ENCODE assay signal across 1 cellular context in the genomic region with DNA sequence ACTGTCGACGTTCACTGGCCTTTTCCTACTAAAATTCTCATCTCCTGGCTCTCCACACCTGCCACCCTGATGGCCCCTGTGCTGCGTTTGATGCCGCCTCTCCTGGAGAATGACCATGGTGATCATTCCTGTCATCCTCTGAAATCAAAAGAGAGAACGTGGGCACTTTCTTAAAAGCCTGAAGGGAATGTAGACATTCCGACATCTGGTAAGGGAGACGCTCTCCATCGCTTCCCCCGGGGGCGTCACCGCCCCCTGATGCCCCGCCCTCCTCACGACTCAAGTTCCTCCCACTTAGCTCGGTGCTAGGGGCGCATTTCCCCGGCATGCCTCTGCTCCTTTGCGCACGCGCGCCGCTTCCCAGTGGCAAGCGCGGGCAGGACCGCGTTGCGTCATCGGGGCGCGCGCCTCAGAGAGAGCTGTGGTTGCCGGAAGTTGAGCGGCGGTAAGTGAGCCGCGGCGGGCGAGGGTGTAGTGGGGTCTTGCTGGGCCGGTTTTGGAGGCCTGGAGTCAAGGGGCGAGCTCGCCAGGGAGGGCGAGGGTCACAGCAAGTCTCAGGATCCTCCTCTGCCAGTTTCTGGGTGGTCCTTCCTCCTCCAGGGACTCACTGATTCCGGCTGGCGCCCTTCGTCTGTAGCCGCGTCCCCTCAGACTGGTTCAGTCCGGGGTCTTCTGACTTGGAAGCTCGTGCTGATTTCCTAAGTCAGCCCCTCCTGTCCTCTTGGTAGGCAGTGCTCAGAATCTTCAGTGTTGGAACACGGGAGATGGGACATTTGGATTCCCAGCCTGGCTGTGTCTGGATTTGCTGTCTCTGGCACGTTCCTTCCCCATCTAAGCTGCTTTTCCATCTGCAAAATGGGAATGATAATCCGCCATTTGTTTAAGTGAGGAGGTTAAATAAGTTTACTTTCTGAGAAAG.
TF ChIP-seq lines count a peak whose summit lies in the region.

TSS of gene ATG7 (plus strand) at position 412 of the 919 bp plus-strand sequence. CDS start 26,299 bp downstream, outside the sequence.

TF ChIP-seq in HepG2, 621 proteins besides CTCF, POLR2A, EP300 and RAD21 (continued from another document and continues in another):
- TF ChIP-seq, protein P1, sequence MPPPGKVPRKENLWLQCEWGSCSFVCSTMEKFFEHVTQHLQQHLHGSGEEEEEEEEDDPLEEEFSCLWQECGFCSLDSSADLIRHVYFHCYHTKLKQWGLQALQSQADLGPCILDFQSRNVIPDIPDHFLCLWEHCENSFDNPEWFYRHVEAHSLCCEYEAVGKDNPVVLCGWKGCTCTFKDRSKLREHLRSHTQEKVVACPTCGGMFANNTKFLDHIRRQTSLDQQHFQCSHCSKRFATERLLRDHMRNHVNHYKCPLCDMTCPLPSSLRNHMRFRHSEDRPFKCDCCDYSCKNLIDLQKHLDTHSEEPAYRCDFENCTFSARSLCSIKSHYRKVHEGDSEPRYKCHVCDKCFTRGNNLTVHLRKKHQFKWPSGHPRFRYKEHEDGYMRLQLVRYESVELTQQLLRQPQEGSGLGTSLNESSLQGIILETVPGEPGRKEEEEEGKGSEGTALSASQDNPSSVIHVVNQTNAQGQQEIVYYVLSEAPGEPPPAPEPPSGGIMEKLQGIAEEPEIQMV (CRISPR knock-in tag; IDR thresholded peaks at IDR 0.05; ENCODE audit: low read depth) = peak; percentile 74; the same call in 1 of the 2 replicates
- TF ChIP-seq ZNF800 (CRISPR knock-in tag; IDR thresholded peaks at IDR 0.05) (peak; percentile 59; the same call in 1 of the 2 replicates), ZNF720 (CRISPR knock-in tag; IDR thresholded peaks at IDR 0.05) (no peak), SOX5 (CRISPR knock-in tag; IDR thresholded peaks at IDR 0.05; ENCODE audit: borderline replicate concordance) (0 out of 2 replicates have a peak, but pooled peaks have one; percentile 50), KAT2B (IDR thresholded peaks at IDR 0.05; ENCODE audit: borderline replicate concordance, low read depth, low read length) (no peak), ZNF121 (CRISPR knock-in tag; IDR thresholded peaks at IDR 0.05) (peak; percentile 17; the same call in 1 of the 2 replicates), RELA (CRISPR knock-in tag; IDR thresholded peaks at IDR 0.05) (peak; percentile 78; the same call in 1 of the 2 replicates), HMGA1 (CRISPR knock-in tag; conservative IDR thresholded peaks at IDR 0.05) (no peak), JDP2 (CRISPR knock-in tag; IDR thresholded peaks at IDR 0.05; ENCODE audit: borderline replicate concordance) (no peak), REXO4 (CRISPR knock-in tag; IDR thresholded peaks at IDR 0.05; ENCODE audit: borderline replicate concordance) (no peak), KDM3A (CRISPR knock-in tag; IDR thresholded peaks at IDR 0.05; ENCODE audit: low read depth) (peak; percentile 81), ERF (CRISPR knock-in tag; IDR thresholded peaks at IDR 0.05) (peak; percentile 51; the same call in 1 of the 2 replicates), TRIM22 (IDR thresholded peaks at IDR 0.05) (no peak), ZNF549 (CRISPR knock-in tag; IDR thresholded peaks at IDR 0.05) (no peak), PHF20 (CRISPR knock-in tag; IDR thresholded peaks at IDR 0.05) (peak; percentile 99), MAFF (IDR thresholded peaks at IDR 0.05; ENCODE audit: low read depth, low read length) (no peak), CENPX (CRISPR knock-in tag; IDR thresholded peaks at IDR 0.05) (no peak), ZNF740 (CRISPR knock-in tag; IDR thresholded peaks at IDR 0.05) (no peak), HES4 (CRISPR knock-in tag; IDR thresholded peaks at IDR 0.05; ENCODE audit: borderline replicate concordance) (peak; percentile 21; the same call in 1 of the 2 replicates), PAF1 (CRISPR knock-in tag; IDR thresholded peaks at IDR 0.05) (no peak), KLF13 (CRISPR knock-in tag; IDR thresholded peaks at IDR 0.05) (peak; percentile 81), ZXDC (CRISPR knock-in tag; IDR thresholded peaks at IDR 0.05) (no peak), ZNF670 (CRISPR knock-in tag; IDR thresholded peaks at IDR 0.05; ENCODE audit: borderline replicate concordance) (no peak), RAD51 (IDR thresholded peaks at IDR 0.05; ENCODE audit: borderline replicate concordance) (no peak), ZNF317 (CRISPR knock-in tag; IDR thresholded peaks at IDR 0.05) (peak; percentile 68; the same call in 1 of the 2 replicates), ELF1 (CRISPR knock-in tag; IDR thresholded peaks at IDR 0.05) (peak; percentile 99), ZFP62 (CRISPR knock-in tag; IDR thresholded peaks at IDR 0.05) (no peak), ZNF780A (CRISPR knock-in tag; IDR thresholded peaks at IDR 0.05) (peak; percentile 57; the same call in 1 of the 2 replicates), TEAD2 (CRISPR knock-in tag; IDR thresholded peaks at IDR 0.05) (no peak), ZFP36L1 (CRISPR knock-in tag; IDR thresholded peaks at IDR 0.05) (no peak), ESRRA (CRISPR knock-in tag; IDR thresholded peaks at IDR 0.05; ENCODE audit: low read depth) (no peak), SIN3B (IDR thresholded peaks at IDR 0.05; ENCODE audit: low read length) (peak; percentile 64; the same call in 1 of the 2 replicates), KLF16 (CRISPR knock-in tag; IDR thresholded peaks at IDR 0.05) (peak in 1 of 2 experiments; percentile 61; a peak in 1 of 4 replicates), ZNF883 (CRISPR knock-in tag; IDR thresholded peaks at IDR 0.05; ENCODE audit: not compliant biosample characterization) (peak; percentile 78)
- TF ChIP-seq, protein P2, sequence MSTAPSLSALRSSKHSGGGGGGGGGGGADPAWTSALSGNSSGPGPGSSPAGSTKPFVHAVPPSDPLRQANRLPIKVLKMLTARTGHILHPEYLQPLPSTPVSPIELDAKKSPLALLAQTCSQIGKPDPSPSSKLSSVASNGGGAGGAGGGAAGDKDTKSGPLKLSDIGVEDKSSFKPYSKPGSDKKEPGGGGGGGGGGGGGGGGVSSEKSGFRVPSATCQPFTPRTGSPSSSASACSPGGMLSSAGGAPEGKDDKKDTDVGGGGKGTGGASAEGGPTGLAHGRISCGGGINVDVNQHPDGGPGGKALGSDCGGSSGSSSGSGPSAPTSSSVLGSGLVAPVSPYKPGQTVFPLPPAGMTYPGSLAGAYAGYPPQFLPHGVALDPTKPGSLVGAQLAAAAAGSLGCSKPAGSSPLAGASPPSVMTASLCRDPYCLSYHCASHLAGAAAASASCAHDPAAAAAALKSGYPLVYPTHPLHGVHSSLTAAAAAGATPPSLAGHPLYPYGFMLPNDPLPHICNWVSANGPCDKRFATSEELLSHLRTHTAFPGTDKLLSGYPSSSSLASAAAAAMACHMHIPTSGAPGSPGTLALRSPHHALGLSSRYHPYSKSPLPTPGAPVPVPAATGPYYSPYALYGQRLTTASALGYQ (CRISPR knock-in tag; IDR thresholded peaks at IDR 0.05) = no peak
- TF ChIP-seq, protein P3, sequence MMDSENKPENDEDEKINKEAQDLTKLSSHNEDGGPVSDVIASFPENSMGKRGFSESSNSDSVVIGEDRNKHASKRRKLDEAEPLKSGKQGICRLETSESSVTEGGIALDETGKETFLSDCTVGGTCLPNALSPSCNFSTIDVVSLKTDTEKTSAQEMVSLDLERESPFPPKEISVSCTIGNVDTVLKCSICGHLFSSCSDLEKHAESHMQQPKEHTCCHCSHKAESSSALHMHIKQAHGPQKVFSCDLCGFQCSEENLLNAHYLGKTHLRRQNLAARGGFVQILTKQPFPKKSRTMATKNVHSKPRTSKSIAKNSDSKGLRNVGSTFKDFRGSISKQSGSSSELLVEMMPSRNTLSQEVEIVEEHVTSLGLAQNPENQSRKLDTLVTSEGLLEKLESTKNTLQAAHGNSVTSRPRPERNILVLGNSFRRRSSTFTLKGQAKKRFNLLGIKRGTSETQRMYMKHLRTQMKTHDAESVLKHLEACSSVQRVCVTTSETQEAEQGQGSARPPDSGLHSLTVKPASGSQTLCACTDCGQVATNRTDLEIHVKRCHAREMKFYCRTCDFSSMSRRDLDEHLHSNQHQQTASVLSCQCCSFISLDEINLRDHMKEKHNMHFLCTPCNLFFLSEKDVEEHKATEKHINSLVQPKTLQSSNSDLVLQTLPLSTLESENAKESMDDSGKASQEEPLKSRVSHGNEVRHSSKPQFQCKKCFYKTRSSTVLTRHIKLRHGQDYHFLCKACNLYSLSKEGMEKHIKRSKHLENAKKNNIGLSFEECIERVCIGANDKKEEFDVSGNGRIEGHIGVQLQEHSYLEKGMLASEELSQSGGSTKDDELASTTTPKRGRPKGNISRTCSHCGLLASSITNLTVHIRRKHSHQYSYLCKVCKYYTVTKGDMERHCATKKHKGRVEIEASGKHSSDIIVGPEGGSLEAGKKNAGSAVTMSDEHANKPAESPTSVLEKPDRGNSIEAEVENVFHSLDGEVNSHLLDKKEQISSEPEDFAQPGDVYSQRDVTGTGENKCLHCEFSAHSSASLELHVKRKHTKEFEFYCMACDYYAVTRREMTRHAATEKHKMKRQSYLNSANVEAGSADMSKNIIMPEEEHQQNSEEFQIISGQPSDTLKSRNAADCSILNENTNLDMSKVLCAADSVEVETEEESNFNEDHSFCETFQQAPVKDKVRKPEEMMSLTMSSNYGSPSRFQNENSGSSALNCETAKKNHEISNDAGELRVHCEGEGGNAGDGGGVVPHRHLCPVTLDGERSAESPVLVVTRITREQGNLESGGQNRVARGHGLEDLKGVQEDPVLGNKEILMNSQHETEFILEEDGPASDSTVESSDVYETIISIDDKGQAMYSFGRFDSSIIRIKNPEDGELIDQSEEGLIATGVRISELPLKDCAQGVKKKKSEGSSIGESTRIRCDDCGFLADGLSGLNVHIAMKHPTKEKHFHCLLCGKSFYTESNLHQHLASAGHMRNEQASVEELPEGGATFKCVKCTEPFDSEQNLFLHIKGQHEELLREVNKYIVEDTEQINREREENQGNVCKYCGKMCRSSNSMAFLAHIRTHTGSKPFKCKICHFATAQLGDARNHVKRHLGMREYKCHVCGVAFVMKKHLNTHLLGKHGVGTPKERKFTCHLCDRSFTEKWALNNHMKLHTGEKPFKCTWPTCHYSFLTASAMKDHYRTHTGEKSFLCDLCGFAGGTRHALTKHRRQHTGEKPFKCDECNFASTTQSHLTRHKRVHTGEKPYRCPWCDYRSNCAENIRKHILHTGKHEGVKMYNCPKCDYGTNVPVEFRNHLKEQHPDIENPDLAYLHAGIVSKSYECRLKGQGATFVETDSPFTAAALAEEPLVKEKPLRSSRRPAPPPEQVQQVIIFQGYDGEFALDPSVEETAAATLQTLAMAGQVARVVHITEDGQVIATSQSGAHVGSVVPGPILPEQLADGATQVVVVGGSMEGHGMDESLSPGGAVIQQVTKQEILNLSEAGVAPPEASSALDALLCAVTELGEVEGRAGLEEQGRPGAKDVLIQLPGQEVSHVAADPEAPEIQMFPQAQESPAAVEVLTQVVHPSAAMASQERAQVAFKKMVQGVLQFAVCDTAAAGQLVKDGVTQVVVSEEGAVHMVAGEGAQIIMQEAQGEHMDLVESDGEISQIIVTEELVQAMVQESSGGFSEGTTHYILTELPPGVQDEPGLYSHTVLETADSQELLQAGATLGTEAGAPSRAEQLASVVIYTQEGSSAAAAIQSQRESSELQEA (CRISPR knock-in tag; IDR thresholded peaks at IDR 0.05; ENCODE audit: not compliant biosample characterization) = peak; percentile 86
- TF ChIP-seq, protein P4, sequence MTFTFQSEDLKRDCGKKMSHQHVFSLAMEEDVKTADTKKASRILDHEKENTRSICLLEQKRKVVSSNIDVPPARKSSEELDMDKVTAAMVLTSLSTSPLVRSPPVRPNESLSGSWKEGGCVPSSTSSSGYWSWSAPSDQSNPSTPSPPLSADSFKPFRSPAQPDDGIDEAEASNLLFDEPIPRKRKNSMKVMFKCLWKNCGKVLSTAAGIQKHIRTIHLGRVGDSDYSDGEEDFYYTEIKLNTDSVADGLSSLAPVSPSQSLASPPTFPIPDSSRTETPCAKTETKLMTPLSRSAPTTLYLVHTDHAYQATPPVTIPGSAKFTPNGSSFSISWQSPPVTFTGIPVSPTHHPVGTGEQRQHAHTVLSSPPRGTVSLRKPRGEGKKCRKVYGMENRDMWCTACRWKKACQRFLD (CRISPR knock-in tag; IDR thresholded peaks at IDR 0.05; ENCODE audit: borderline replicate concordance) = 0 out of 2 replicates have a peak, but pooled peaks have one; percentile 31
